Comparison of ENCODE assay signal across 18 cellular contexts in the genomic region with DNA sequence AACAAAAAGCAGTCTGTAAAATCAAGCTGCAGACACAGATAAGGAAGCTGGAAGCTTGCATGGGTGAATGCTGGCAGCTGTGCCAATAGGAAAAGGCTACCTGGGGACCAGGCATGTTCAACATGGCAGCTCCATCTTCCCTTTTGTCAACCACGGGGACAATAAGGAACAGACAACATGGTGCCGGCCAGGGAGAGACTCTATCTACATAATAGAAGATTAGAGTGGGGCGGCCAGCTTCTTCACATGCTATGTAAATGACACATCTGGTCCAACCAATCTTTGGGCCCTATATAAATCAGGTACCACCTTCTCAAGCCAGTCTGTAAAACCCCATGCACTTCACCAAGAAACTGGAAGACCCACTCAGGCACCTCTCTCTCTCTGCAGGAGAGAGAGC.
DNase-seq lines count a peak whose midpoint lies in the region; ATAC-seq, FAIRE-seq and TF ChIP-seq lines count a peak whose summit lies in the region.
"Had no signal": no experiment of that assay in that cellular context is flagged by ENCODE, and none has a peak within 500 bp of the region (broad histone marks: within the 10 kb centered on the region; RNA-seq: fewer than 3 reads in every experiment).

No MANE protein-coding gene starts in this region.

- peaks cover 11% of the 10 kb centered on the region for H3K27me3 Mint-ChIP-seq in GM23338 (ENCODE audit: insufficient read depth, low read depth, poor library complexity)

- H3K9me3 Mint-ChIP-seq in GM23338: no peaks in the 10 kb centered on the region

- H3K4ac ChIP-seq in H1 (replicated peaks; ENCODE audit: insufficient read length, low read depth, low read length): no peak overlapping the region

- no peak overlapping the region for H3K56ac ChIP-seq in H1 (replicated peaks; ENCODE audit: insufficient read length, low read depth, low read length)

- no peak overlapping the region for H3K14ac ChIP-seq in H1 (ENCODE audit: insufficient read length)

- H3K9me3 ChIP-seq in H1 (ENCODE audit: insufficient read depth in 2 of 2, low read depth in 1 of 2, low read length in 1 of 2): no peaks in the 10 kb centered on the region
- H3K9me3 ChIP-seq in stomach smooth muscle (ENCODE audit: control insufficient read depth in 2 of 2, low read length in 2 of 2): no peaks in the 10 kb centered on the region
- no peaks in the 10 kb centered on the region for H3K9me3 ChIP-seq in WERI-Rb-1 (ENCODE audit: severe bottlenecking)
- H3K9me3 ChIP-seq: BLaER1 had no signal

- WGBS in H1 (ENCODE audit: extremely low coverage in 1 of 2, insufficient coverage in 1 of 2, insufficient read length in 1 of 2, insufficient replicate concordance in 2 of 2, low coverage in 1 of 2, low lambda C conversion rate in 2 of 2, missing lambda C conversion rate in 1 of 2), 2 experiments: 71% methylated on average over 3 of the region's 3 CpGs; no CpG with 5 or more reads in 1 of the 2 experiments

- peak; percentile 45 for DNase-seq in NCI-H146 (lab: John Stamatoyannopoulos, UW)
- DNase-seq in NCI-H146 treated with DMSO at 0.1 percent for 48 hours (lab: John Stamatoyannopoulos, UW; ENCODE audit: unreplicated experiment): no peak
- peak; percentile 36 for DNase-seq in GM23338 (ENCODE audit: low spot score)
- no peak for DNase-seq in H1 (ENCODE audit: low read depth in 1 of 2, low spot score in 2 of 2)
- DNase-seq in kidney tubule cell (ENCODE audit: low spot score): no peak
- DNase-seq in WERI-Rb-1: no peak
- DNase-seq: 8988T; CD4-positive, alpha-beta memory T cell; DMS153; DMS79; GF-D8; HFFc6; IMR-90 had no signal

- no peak overlapping the region for H3K9ac ChIP-seq in H1 (replicated peaks in 1 of 4; ENCODE audit: extremely low read depth in 1 of 4, low read depth in 3 of 4, low read length in 3 of 4)
- no peak overlapping the region for H3K9ac ChIP-seq in stomach smooth muscle (ENCODE audit: low read length in 2 of 2)
- H3K9ac ChIP-seq: BLaER1 had no signal

- POLR2A ChIA-PET in H1 (lab: Charles Lee; ENCODE audit: partially characterized antibody): interaction anchor here (1.2 kb wide), 1 partner anchor 240 kb away, joined by 5 read pairs; no protein-coding TSS in a partner anchor

- TF ChIP-seq POLR2A in H1 (IDR thresholded peaks at IDR 0.05; ENCODE audit: control extremely low read depth in 1 of 2, low read depth in 2 of 2, low read length in 2 of 2): no peak

- H4K5ac ChIP-seq in H1 (ENCODE audit: insufficient read length, low read depth, low read length): no peak overlapping the region

- no peaks in the 10 kb centered on the region for H3K79me2 ChIP-seq in GM23338 (replicated peaks; ENCODE audit: insufficient read depth)
- no peaks in the 10 kb centered on the region for H3K79me2 ChIP-seq in H1 (ENCODE audit: control insufficient read depth in 1 of 2, insufficient read depth in 2 of 2, low read length in 2 of 2)

- H3K18ac ChIP-seq in H1 (ENCODE audit: extremely low read depth, low read length): no peak overlapping the region

- H3K4me2 ChIP-seq in GM23338: no peak overlapping the region
- no peak overlapping the region for H3K4me2 ChIP-seq in H1 (ENCODE audit: insufficient read depth in 1 of 2, low read depth in 2 of 2, low read length in 2 of 2)
- H3K4me2 ChIP-seq: BLaER1 had no signal

- H3K4me1 ChIP-seq in GM23338 (ENCODE audit: insufficient read depth) (peaks cover 33% of the 10 kb centered on the region), H1 (replicated peaks in 1 of 4; ENCODE audit: control insufficient read depth in 3 of 4, insufficient read depth in 4 of 4, low read length in 3 of 4) (peaks cover 6 to 19% (median 12%) of the 10 kb centered on the region in 4 experiments), stomach smooth muscle (ENCODE audit: control insufficient read depth, insufficient read depth, low read length) (peaks cover 41% of the 10 kb centered on the region)

- H3K27ac ChIP-seq in GM23338 (ENCODE audit: low read depth) (no peak overlapping the region), H1 (ENCODE audit: low read depth, low read length) (no peak overlapping the region), stomach smooth muscle (ENCODE audit: low read length) (peak overlapping the region; percentile 31), WERI-Rb-1 (no peak overlapping the region)
- H3K27ac ChIP-seq: BLaER1 had no signal

- H4K91ac ChIP-seq in H1 (replicated peaks; ENCODE audit: insufficient read length, low read length): peak overlapping the region; percentile 68

- H3K79me1 ChIP-seq in H1 (ENCODE audit: low read depth, low read length): no peaks in the 10 kb centered on the region

- H2AFZ ChIP-seq in GM23338 (0 out of 2 replicates have a peak overlapping the region, but pooled peaks have one; percentile 6), H1 (ENCODE audit: low read length) (no peak overlapping the region)

- no peak for TF ChIP-seq EP300 in H1 (IDR thresholded peaks at IDR 0.05; ENCODE audit: borderline replicate concordance in 1 of 2, low read depth in 2 of 2, low read length in 2 of 2)

- no peak for TF ChIP-seq RAD21 in H1 (IDR thresholded peaks at IDR 0.05 in 1 of 2, conservative IDR thresholded peaks at IDR 0.05 in 1 of 2; ENCODE audit: low read depth in 2 of 2, low read length in 2 of 2)

- CTCF ChIA-PET in H1 (lab: Charles Lee; ENCODE audit: partially characterized antibody): interaction anchor here (0.5 to 1.6 kb wide), 3 partner anchors 12 to 98 kb away, joined by 3 to 4 read pairs (median 3); no protein-coding TSS in a partner anchor

- no peaks in the 10 kb centered on the region for H3K23me2 ChIP-seq in H1 (ENCODE audit: low read depth, low read length)

- H2BK15ac ChIP-seq in H1 (ENCODE audit: low read length): no peak overlapping the region

- no peak overlapping the region for H2AK5ac ChIP-seq in H1 (ENCODE audit: low read depth, low read length)

- no peaks in the 10 kb centered on the region for H3K27me3 ChIP-seq in GM23338 (ENCODE audit: insufficient read depth)
- H3K27me3 ChIP-seq in H1 (replicated peaks in 1 of 4; ENCODE audit: control insufficient read depth in 3 of 4, extremely low read depth in 1 of 4, insufficient read depth in 3 of 4, low read length in 3 of 4): no peaks in the 10 kb centered on the region
- H3K27me3 ChIP-seq in stomach smooth muscle (ENCODE audit: control insufficient read depth in 1 of 2, insufficient read depth in 2 of 2, low read length in 2 of 2): no peaks in the 10 kb centered on the region
- H3K27me3 ChIP-seq in WERI-Rb-1 (ENCODE audit: insufficient read depth, low read depth, severe bottlenecking): no peaks in the 10 kb centered on the region
- H3K27me3 ChIP-seq: BLaER1 had no signal

- TF ChIP-seq CTCF in GM23338 (conservative IDR thresholded peaks at IDR 0.05; ENCODE audit: low read depth in 2 of 2): no peak
- TF ChIP-seq CTCF in H1 (IDR thresholded peaks at IDR 0.05; ENCODE audit: control extremely low read depth in 1 of 3, insufficient read depth in 1 of 3, low read depth in 1 of 3, low read length in 3 of 3): no peak
- TF ChIP-seq CTCF in WERI-Rb-1 (IDR thresholded peaks at IDR 0.05; ENCODE audit: low read depth, low read length): no peak

- H2BK5ac ChIP-seq in H1 (ENCODE audit: low read depth, low read length): peak overlapping the region; percentile 41; the same call in 1 of the 2 replicates

- FAIRE-seq in H1 (lab: Jason Lieb, UNC): no peak
- FAIRE-seq: HTR-8/SVneo had no signal

- ATAC-seq in GM23338: peak; percentile 34; the same call in 2 of the 3 replicates
- ATAC-seq: HCT116 had no signal

- no peaks in the 10 kb centered on the region; the same call in 1 of the 2 replicates for H3K36me3 ChIP-seq in GM23338 (ENCODE audit: insufficient read depth)
- H3K36me3 ChIP-seq in H1 (ENCODE audit: control insufficient read depth in 2 of 4, insufficient read depth in 4 of 4, low read length in 3 of 4): no peaks in the 10 kb centered on the region
- H3K36me3 ChIP-seq in stomach smooth muscle (ENCODE audit: control insufficient read depth in 2 of 2, insufficient read depth in 2 of 2, low read length in 2 of 2): no peaks in the 10 kb centered on the region
- H3K36me3 ChIP-seq in WERI-Rb-1: no peaks in the 10 kb centered on the region
- H3K36me3 ChIP-seq: BLaER1 had no signal

- H3F3A ChIP-seq in GM23338 (replicated peaks; ENCODE audit: low read depth): no peaks in the 10 kb centered on the region

- H4K20me1 ChIP-seq in GM23338 (replicated peaks; ENCODE audit: insufficient read depth) (no peaks in the 10 kb centered on the region), H1 (replicated peaks in 1 of 2; ENCODE audit: control insufficient read depth in 1 of 2, insufficient read depth in 2 of 2, low read length in 2 of 2) (no peaks in the 10 kb centered on the region)
- H4K20me1 ChIP-seq: BLaER1 had no signal

- H3K4me3 ChIP-seq in GM23338 (no peak overlapping the region), H1 (ENCODE audit: extremely low read depth in 1 of 4, insufficient read depth in 2 of 4, low read depth in 3 of 4, low read length in 4 of 4) (no peak overlapping the region), stomach smooth muscle (ENCODE audit: low read length in 2 of 2) (no peak overlapping the region), WERI-Rb-1 (ENCODE audit: low read depth, low read length) (no peak overlapping the region)
- H3K4me3 ChIP-seq: BLaER1 had no signal

- no peak overlapping the region for H3K27ac Mint-ChIP-seq in GM23338
- H3K27ac Mint-ChIP-seq: CD14-positive monocyte; CD4-positive, alpha-beta memory T cell; HFFc6 had no signal

- peaks cover 11% of the 10 kb centered on the region for H3K9me2 ChIP-seq in GM23338 (ENCODE audit: insufficient read depth)

- H3K23ac ChIP-seq in H1 (ENCODE audit: insufficient read length): no peak overlapping the region

- H2BK120ac ChIP-seq in H1 (replicated peaks; ENCODE audit: low read depth, low read length): no peak overlapping the region

- no peak overlapping the region for H3K4me3 Mint-ChIP-seq in GM23338
- H3K4me3 Mint-ChIP-seq: CD14-positive monocyte; CD4-positive, alpha-beta memory T cell; HFFc6 had no signal

- 0 out of 2 replicates have a peak overlapping the region, but pooled peaks have one; percentile 2 for H2BK20ac ChIP-seq in H1 (ENCODE audit: low read length)

- H3K36me3 Mint-ChIP-seq in GM23338 (ENCODE audit: low read depth): no peaks in the 10 kb centered on the region; the same call in 2 of the 3 replicates
- H3K36me3 Mint-ChIP-seq: CD14-positive monocyte; CD4-positive, alpha-beta memory T cell had no signal

- H4K8ac ChIP-seq in H1 (ENCODE audit: extremely low read depth, insufficient read depth, low read length): no peak overlapping the region

- H3K4me1 Mint-ChIP-seq in GM23338: peaks cover 36% of the 10 kb centered on the region
- H3K4me1 Mint-ChIP-seq: CD14-positive monocyte; CD4-positive, alpha-beta memory T cell had no signal

- no peak overlapping the region; the same call in 1 of the 2 replicates for H2BK12ac ChIP-seq in H1 (ENCODE audit: low read depth, low read length)

TF ChIP-seq in GM23338, 12 proteins besides CTCF, POLR2A, EP300 and RAD21 (continues in another document):
- TF ChIP-seq CREB1 (CRISPR knock-in tag; IDR thresholded peaks at IDR 0.05; ENCODE audit: low read depth) (no peak), POLR2AphosphoS5 (IDR thresholded peaks at IDR 0.05; ENCODE audit: low read depth) (no peak)

TF ChIP-seq in H1, 55 proteins besides CTCF, POLR2A, EP300 and RAD21:
- TF ChIP-seq YY1 (IDR thresholded peaks at IDR 0.05; ENCODE audit: low read depth, low read length) (peak; percentile 51; the same call in 1 of the 2 replicates), CTBP2 (IDR thresholded peaks at IDR 0.05; ENCODE audit: borderline replicate concordance, insufficient read depth, insufficient read length, low read length) (no peak)

Comparison
In these comparisons a context has a peak if more than half of its experiments do, and no peak if none do; other contexts are left out.
1. DNase-seq: peak in NCI-H146 (single experiment) and GM23338 (single experiment); none in NCI-H146 treated with DMSO at 0.1 percent for 48 hours (single experiment), H1 (0 of 2), kidney tubule cell (single experiment) and WERI-Rb-1 (single experiment).